1 cellular context compared by ENCODE assay signal in the genomic region with DNA sequence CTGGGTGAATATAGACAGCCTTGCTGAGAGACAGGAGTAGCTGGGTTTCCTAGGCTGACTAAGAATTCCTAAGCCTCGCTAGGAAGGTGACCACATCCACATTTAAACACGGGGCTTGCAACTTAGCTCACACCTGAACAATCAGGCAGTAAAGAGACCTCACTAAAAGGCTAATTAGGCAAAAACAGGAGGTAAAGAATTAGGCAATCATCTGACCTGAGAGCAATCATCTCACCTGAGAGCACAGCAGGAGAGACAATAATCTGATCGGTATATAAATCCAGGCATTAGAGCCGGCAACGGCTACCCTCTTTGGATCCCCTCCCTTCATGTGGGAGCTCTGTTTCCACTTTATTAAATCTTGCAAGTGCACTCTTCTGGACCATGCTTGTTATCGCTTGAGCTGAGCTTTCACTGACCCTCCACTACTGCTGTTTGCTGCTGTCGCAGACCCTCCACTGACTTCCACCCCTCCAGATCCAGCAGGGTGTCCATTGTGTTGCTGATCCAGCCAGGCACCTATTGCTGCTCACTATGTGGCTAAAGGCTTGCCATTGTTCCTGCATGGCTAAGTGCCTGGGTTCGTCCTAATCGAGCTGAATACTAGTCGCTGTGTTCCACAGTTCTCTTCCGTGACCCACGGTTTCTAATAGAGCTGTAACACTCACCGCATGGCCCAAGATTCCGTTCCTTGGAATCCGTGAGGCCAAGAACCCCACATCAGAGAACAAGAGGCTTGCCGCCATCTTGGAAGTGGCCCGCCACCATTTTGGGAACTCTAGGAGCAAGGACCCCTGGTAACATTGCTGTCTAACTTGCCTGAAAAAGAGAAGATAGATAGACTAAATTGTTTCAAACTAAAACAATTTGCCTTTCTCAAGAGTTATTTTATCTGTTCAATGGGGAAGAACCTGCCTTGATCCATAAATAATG.
TF ChIP-seq lines count a peak whose summit lies in the region.

No MANE protein-coding gene starts in this region.

TF ChIP-seq in H1, 55 proteins besides CTCF, POLR2A, EP300 and RAD21:
- TF ChIP-seq CBX8 (IDR thresholded peaks at IDR 0.05; ENCODE audit: borderline replicate concordance, low read depth, low read length) (no peak), KDM1A (IDR thresholded peaks at IDR 0.05; ENCODE audit: borderline replicate concordance, low read length) (no peak), YY1 (IDR thresholded peaks at IDR 0.05; ENCODE audit: low read depth, low read length) (peak; percentile 94), CEBPB (IDR thresholded peaks at IDR 0.05; ENCODE audit: low read depth, low read length) (peak; percentile 68), POLR2AphosphoS5 (IDR thresholded peaks at IDR 0.05; ENCODE audit: low read depth, low read length) (no peak; the same call in 1 of the 2 replicates), NRF1 (IDR thresholded peaks at IDR 0.05; ENCODE audit: low read depth, low read length) (no peak), CBX5 (IDR thresholded peaks at IDR 0.05; ENCODE audit: low read depth, low read length) (no peak), TEAD4 (IDR thresholded peaks at IDR 0.05; ENCODE audit: low read depth, low read length) (no peak)
TF ChIP-seq in H1: peak in this region for 2.
